Comparison of ENCODE assay signal across 9 cellular contexts in genomic region chr6:27375613-27376079, GRCh38. TPM values are rescaled to one million over a fixed set of nuclear protein-coding genes. Genes with fewer than 3 reads are reported as not detected.
DNase-seq lines count a peak whose midpoint lies in the region; ATAC-seq, FAIRE-seq and TF ChIP-seq lines count a peak whose summit lies in the region.
"Had no signal": no experiment of that assay in that cellular context is flagged by ENCODE, and none has a peak within 500 bp of the region (broad histone marks: within the 10 kb centered on the region; RNA-seq: fewer than 3 reads in every experiment).

No MANE protein-coding gene starts in this region.

- no peak overlapping the region for H3K9ac ChIP-seq in HepG2 (ENCODE audit: insufficient read depth, low read depth, low read length)

- intact Hi-C loops in HepG2 (cut with micrococcal nuclease; ENCODE audit: unreplicated experiment) (no loop called here), right lobe of liver (cut with DNase I) (no loop called here), aorta (cut with DNase I) (no loop called here)

- TF ChIP-seq CTCF in HepG2 (CRISPR knock-in tag; IDR thresholded peaks at IDR 0.05): no peak
- TF ChIP-seq CTCF in right lobe of liver (IDR thresholded peaks at IDR 0.05): no peak
- TF ChIP-seq CTCF in astrocyte of the spinal cord (IDR thresholded peaks at IDR 0.05; ENCODE audit: low read depth, low read length): no peak
- no peak for TF ChIP-seq CTCF in GM13976 (IDR thresholded peaks at IDR 0.05; ENCODE audit: borderline replicate concordance, control extremely low read depth, extremely low read depth, insufficient read depth, missing control alignments)

- peak overlapping the region; percentile 71 for H3K4me2 ChIP-seq in HepG2 (ENCODE audit: low read depth, low read length)

- peak overlapping the region in 2 of 3 experiments; percentile 57 to 69; a peak in 3 of 6 replicates for H3K4me3 ChIP-seq in HepG2 (replicated peaks in 1 of 3; ENCODE audit: insufficient read depth in 1 of 3, low read depth in 2 of 3, low read length in 3 of 3)
- H3K4me3 ChIP-seq in right lobe of liver: peak overlapping the region in 1 of 3 donors; percentile 47
- no peak overlapping the region for H3K4me3 ChIP-seq in astrocyte of the spinal cord (ENCODE audit: low read depth, low read length)
- peak overlapping the region; percentile 90 to 95 for H3K4me3 ChIP-seq in aorta (ENCODE audit: low read length in 2 of 2)

- H3K36me3 ChIP-seq in HepG2 (replicated peaks in 1 of 2; ENCODE audit: control insufficient read depth in 1 of 2, insufficient read depth in 2 of 2, low read length in 2 of 2) (no peaks in the 10 kb centered on the region), right lobe of liver (no peaks in the 10 kb centered on the region), aorta (ENCODE audit: control insufficient read depth in 1 of 2, insufficient read depth in 2 of 2, low read length in 1 of 2) (no peaks in the 10 kb centered on the region)

- H3K4me1 ChIP-seq in HepG2 (ENCODE audit: insufficient read depth, low read length) (peaks cover 16% of the 10 kb centered on the region; the same call in 1 of the 2 replicates), right lobe of liver (no peaks in the 10 kb centered on the region), aorta (ENCODE audit: control insufficient read depth in 1 of 2, insufficient read depth in 2 of 2, low read length in 2 of 2) (peaks cover 0 to 2% of the 10 kb centered on the region in 2 donors)

- TF ChIP-seq RAD21 in HepG2 (CRISPR knock-in tag; IDR thresholded peaks at IDR 0.05): no peak

- no peak for TF ChIP-seq POLR2A in HepG2 (IDR thresholded peaks at IDR 0.05; ENCODE audit: insufficient read depth in 1 of 2, low read depth in 2 of 2, low read length in 2 of 2)
- no peak for TF ChIP-seq POLR2A in right lobe of liver (IDR thresholded peaks at IDR 0.05)

- H3K79me2 ChIP-seq in HepG2 (ENCODE audit: insufficient read depth, low read length): no peaks in the 10 kb centered on the region

- H3K27ac ChIP-seq in HepG2 (ENCODE audit: extremely low read length, insufficient read depth, low read length) (no peak overlapping the region), right lobe of liver (no peak overlapping the region), aorta (ENCODE audit: low read depth in 1 of 2, low read length in 2 of 2) (no peak overlapping the region)

- WGBS in HepG2 (ENCODE audit: low lambda C conversion rate): 58% methylated on average over 7 of the region's 7 CpGs
- 42% methylated on average over 6 of the region's 7 CpGs for WGBS in right lobe of liver (ENCODE audit: insufficient coverage, low coverage, low lambda C conversion rate, missing lambda C conversion rate)
- WGBS in aorta, 2 donors: 23 to 36% methylated on average over 7 of the region's 7 CpGs

- in situ Hi-C loops in HepG2 (cut with HindIII; ENCODE audit: extremely low pct_ligation_motif_present, low pct_unique_long_range_greater_than_20kb) (no loop called here), astrocyte of the spinal cord (cut with HindIII; ENCODE audit: low sequenced_read_pairs) (no loop called here), GM13976 (cut with MboI; ENCODE audit: low sequenced_read_pairs, unreplicated experiment) (no loop called here)

- no peak for ATAC-seq in HepG2
- ATAC-seq in right lobe of liver: no peak
- ATAC-seq in aorta (ENCODE audit: low FRiP score): no peak
- no peak for ATAC-seq in HG03108 (IDR thresholded peaks at IDR 0.05; ENCODE audit: unreplicated experiment)

- H2AFZ ChIP-seq in HepG2 (ENCODE audit: low read length): no peak overlapping the region

- CTCF ChIA-PET in HepG2 (lab: Yijun Ruan, JAX; ENCODE audit: low intra/inter-chr PET ratio, low total read pairs): no interaction called here

- H3K27me3 ChIP-seq in HepG2 (ENCODE audit: control insufficient read depth in 1 of 2, insufficient read depth in 2 of 2, low read length in 2 of 2) (peaks cover 0 to 8% of the 10 kb centered on the region in 2 experiments), right lobe of liver (peaks cover 0 to 5% of the 10 kb centered on the region in 2 donors), aorta (ENCODE audit: control insufficient read depth in 1 of 2, insufficient read depth in 2 of 2, low read length in 1 of 2) (no peaks in the 10 kb centered on the region)

- FAIRE-seq in HepG2 (lab: Jason Lieb, UNC): no peak

- TF ChIP-seq EP300 in HepG2 (IDR thresholded peaks at IDR 0.05; ENCODE audit: low read depth in 2 of 2, low read length in 2 of 2) (no peak), HepG2 (CRISPR knock-in tag; IDR thresholded peaks at IDR 0.05; ENCODE audit: borderline replicate concordance) (no peak)

- H3K9me3 ChIP-seq in HepG2 (ENCODE audit: low read length): no peaks in the 10 kb centered on the region
- H3K9me3 ChIP-seq in right lobe of liver: no peaks in the 10 kb centered on the region
- no peaks in the 10 kb centered on the region for H3K9me3 ChIP-seq in aorta (ENCODE audit: control insufficient read depth, low read length)

- BruUV-seq in HepG2 (replicated peaks; lab: Mats Ljungman, UMichigan): no TSS peak

- no peaks in the 10 kb centered on the region for H4K20me1 ChIP-seq in HepG2 (ENCODE audit: insufficient read depth, low read length)

- POLR2A ChIA-PET in HepG2 (lab: Yijun Ruan, JAX): no interaction called here

- DNase-seq in HepG2 (ENCODE audit: low spot score) (no peak), right lobe of liver (no peak), astrocyte of the spinal cord (ENCODE audit: low read depth, low spot score) (peak; percentile 0), midbrain (lab: John Stamatoyannopoulos, UW) (peak; percentile 11), aorta (no peak), NCI-H2107 (lab: John Stamatoyannopoulos, UW) (no peak), GM13976 (ENCODE audit: low spot score) (no peak)
- DNase-seq: Karpas-422 had no signal

TF ChIP-seq in HepG2, 621 proteins besides CTCF, POLR2A, EP300 and RAD21:
- TF ChIP-seq ZNF703 (CRISPR knock-in tag; IDR thresholded peaks at IDR 0.05; ENCODE audit: borderline replicate concordance) (no peak), ZNF20 (CRISPR knock-in tag; IDR thresholded peaks at IDR 0.05) (peak; percentile 98)
TF ChIP-seq in HepG2: peak in this region for 1.

RNA-seq across cellular contexts. Expression of gene ZNF391, which starts 12.9 kb away (rescaled TPM):
- total RNA-seq in HepG2 (2016; rRNA removed; fragmentation: Illumina TruSeq; extraction: Trizol) (1.7 and 2.7 TPM in 2 replicates), right lobe of liver (under 1 TPM in 5 of 6 experiments, not detected in 1; 0.09 to 0.42 (median 0.18) TPM), aorta (1 to 10 TPM; 2.6 to 4.5 TPM)
- 0.62 and 0.71 TPM in 2 replicates for total RNA-seq in HepG2 (2016; cell fraction: cytosol; rRNA removed; fragmentation: Illumina TruSeq; extraction: Trizol; ENCODE audit: low read depth)
- 1.7 and 2.1 TPM in 2 replicates for total RNA-seq in HepG2 (2016; cell fraction: insoluble cytoplasmic fraction; rRNA removed; fragmentation: Illumina TruSeq; extraction: Trizol)
- 0.90 and 1.5 TPM in 2 replicates for total RNA-seq in HepG2 (2016; cell fraction: membrane; rRNA removed; fragmentation: Illumina TruSeq; extraction: Trizol)
- 1.7 TPM in 2 replicates for total RNA-seq in HepG2 (2016; cell fraction: nucleus; rRNA removed; fragmentation: Illumina TruSeq; extraction: Trizol)
- polyA plus RNA-seq in HepG2 (2011; rRNA removed) (0.78 and 0.97 TPM in 2 replicates), aorta (1 to 10 TPM in 1 of 2 donors, under 1 TPM in 1; 0.75 to 2.3 TPM)
- 0.31 and 0.87 TPM in 2 replicates for polyA plus RNA-seq in HepG2 (2011; cell fraction: cytosol; rRNA removed)
- 0.31 and 0.74 TPM in 2 replicates for polyA plus RNA-seq in HepG2 (2011; cell fraction: nucleus; rRNA removed)
- 0.71 and 1.2 TPM in 2 replicates for polyA plus RNA-seq in HepG2 (2012)
- 0.26 and 0.46 TPM in 2 replicates for polyA plus RNA-seq in HepG2 (2016; cell fraction: cytosol; fragmentation: Illumina TruSeq; extraction: Trizol; ENCODE audit: low read depth)
- polyA plus RNA-seq in HepG2 (2016; cell fraction: insoluble cytoplasmic fraction; fragmentation: Illumina TruSeq; extraction: Trizol; ENCODE audit: low read depth): 2.1 and 3.1 TPM in 2 replicates
- 0.80 and 1.0 TPM in 2 replicates for polyA plus RNA-seq in HepG2 (2016; cell fraction: membrane; fragmentation: Illumina TruSeq; extraction: Trizol; ENCODE audit: low read depth)
- 3.8 and 3.9 TPM in 2 replicates for polyA plus RNA-seq in HepG2 (2016; cell fraction: nucleus; fragmentation: Illumina TruSeq; extraction: Trizol; ENCODE audit: insufficient read depth, low read depth)
- 0.21 and 0.52 TPM in 2 replicates for polyA minus RNA-seq in HepG2 (2011; rRNA and poly(A)+ RNA removed; ENCODE audit: low replicate concordance)
- polyA minus RNA-seq in HepG2 (2011; cell fraction: cytosol; rRNA and poly(A)+ RNA removed): 0.18 and 0.99 TPM in 2 replicates
- 0.64 and 1.1 TPM in 2 replicates for polyA minus RNA-seq in HepG2 (2011; cell fraction: nucleus; rRNA and poly(A)+ RNA removed)

Comparison
In these comparisons a context has a peak if more than half of its experiments do, and no peak if none do; other contexts are left out.
1. DNase-seq: peak in astrocyte of the spinal cord (single experiment) and midbrain (single experiment); none in HepG2 (single experiment), right lobe of liver (0 of 3), aorta (0 of 2), NCI-H2107 (single experiment) and GM13976 (single experiment).